25 cellular contexts compared by ENCODE assay signal in the genomic region with DNA sequence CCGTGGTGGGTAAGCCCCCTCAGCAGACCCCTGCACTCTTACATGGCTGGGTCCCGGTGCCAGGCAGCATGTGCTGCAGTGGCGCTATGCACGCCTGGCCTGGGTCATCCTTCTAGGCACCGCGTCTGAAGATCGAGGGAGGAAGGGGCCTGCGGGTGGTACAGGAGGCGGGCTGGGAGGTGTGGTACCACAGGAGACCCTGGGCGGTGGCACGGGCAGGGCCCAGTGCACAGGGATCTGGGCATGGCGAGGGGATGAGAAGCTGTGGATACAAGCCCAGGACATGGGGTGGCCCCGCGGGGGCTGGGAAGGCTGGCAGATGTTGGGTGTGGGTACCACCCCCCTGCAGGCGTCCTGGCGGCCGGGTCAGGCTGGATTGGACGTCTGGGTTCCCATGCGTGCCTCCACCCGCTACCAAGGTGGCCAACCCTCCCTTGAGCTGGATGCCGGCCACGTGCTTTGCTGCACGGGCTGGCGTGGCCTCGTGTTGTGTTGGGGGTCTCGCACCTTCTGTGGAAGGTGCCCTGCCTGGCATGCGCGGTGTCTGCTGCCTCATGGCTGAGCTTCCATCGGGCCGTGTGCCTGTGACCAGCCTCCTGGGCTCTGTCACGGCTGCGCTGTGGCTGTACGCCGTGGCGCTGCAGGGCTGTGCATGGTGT. TPM values are rescaled to one million over a fixed set of nuclear protein-coding genes. Genes with fewer than 3 reads are reported as not detected.
"Had no signal": no experiment of that assay in that cellular context is flagged by ENCODE, and none has a peak within 500 bp of the region (broad histone marks: within the 10 kb centered on the region; RNA-seq: fewer than 3 reads in every experiment).

No MANE protein-coding gene starts in this region.

- H3K27ac ChIP-seq: HL-60, KMS-11 had no signal

- ATAC-seq: Panc1, PC-3 had no signal

- H3K4me2 ChIP-seq: KMS-11, SK-N-SH had no signal

- H3K9ac ChIP-seq: KMS-11, SK-N-SH had no signal

- DNase-seq: IMR-90, Kasumi-1, MM.1S, NCI-H1092 treated with DMSO at 0.1 percent for 48 hours, NCI-H1436, NCI-H187, NCI-H2029, NCI-H2081 treated with DMSO at 0.1 percent for 48 hours, NCI-H2171, NCI-H226, NCI-H446, NCI-H510A, NCI-H524 treated with DMSO at 0.1 percent for 48 hours, NCI-H69, NCI-H774, PC-3, SHP77, SK-N-SH, SW 1271 had no signal

- H3K9me3 ChIP-seq: SK-N-SH had no signal

RNA-seq across cellular contexts. Expression of a gene that starts 33.9 kb away (rescaled TPM):
- total RNA-seq: IMR-90, M059J, OCI-LY7, PC-3, SK-MEL-5 had no signal
- polyA plus RNA-seq: SK-N-SH had no signal

RNA-seq across cellular contexts. Expression of a gene that starts 33.9 kb away (rescaled TPM):
- total RNA-seq: IMR-90 had no signal
- polyA plus RNA-seq: IMR-90, SK-N-SH had no signal

RNA-seq across cellular contexts. Expression of a gene that starts 57.8 kb away (rescaled TPM):
- total RNA-seq: IMR-90, M059J, OCI-LY7, PC-3, SK-MEL-5 had no signal
- polyA plus RNA-seq: IMR-90, SK-N-SH had no signal
